Comparison of ENCODE assay signal across 21 cellular contexts in genomic region chr6:46749731-46750130, GRCh38. TPM values are rescaled to one million over a fixed set of nuclear protein-coding genes. Genes with fewer than 3 reads are reported as not detected.
DNase-seq lines count a peak whose midpoint lies in the region; TF ChIP-seq lines count a peak whose summit lies in the region.
"Had no signal": no experiment of that assay in that cellular context is flagged by ENCODE, and none has a peak within 500 bp of the region (broad histone marks: within the 10 kb centered on the region; RNA-seq: fewer than 3 reads in every experiment).

No MANE protein-coding gene starts in this region.

- H3K4me3 Mint-ChIP-seq in progenitor cell of endocrine pancreas (ENCODE audit: low read depth) = no peak overlapping the region
- H3K4me3 Mint-ChIP-seq: CD14-positive monocyte, HFFc6 had no signal

- H3K27me3 ChIP-seq in H7 (ENCODE audit: control insufficient read depth, insufficient read depth, low read length) = peaks cover 3% of the 10 kb centered on the region; the same call in 1 of the 2 replicates
- no peaks in the 10 kb centered on the region for H3K27me3 ChIP-seq in HUES64 (ENCODE audit: insufficient read depth, low read length)
- H3K27me3 ChIP-seq in esophagus muscularis mucosa = no peaks in the 10 kb centered on the region
- H3K27me3 ChIP-seq in mesendoderm (ENCODE audit: insufficient read depth, low read length, poor library complexity) = no peaks in the 10 kb centered on the region

- no peak overlapping the region for H4K5ac ChIP-seq in mesendoderm (ENCODE audit: low read length)

- H3K9ac ChIP-seq in HUES64 (ENCODE audit: low read depth, low read length) = no peak overlapping the region
- H3K9ac ChIP-seq in mesendoderm (ENCODE audit: low read length) = no peak overlapping the region

- peak overlapping the region; percentile 72; the same call in 1 of the 2 replicates for H3K27ac ChIP-seq in HUES64 (ENCODE audit: low read depth, low read length)
- no peak overlapping the region for H3K27ac ChIP-seq in esophagus muscularis mucosa (replicated peaks in 1 of 4)
- no peak overlapping the region for H3K27ac ChIP-seq in mesendoderm (ENCODE audit: low read depth, low read length)
- H3K27ac ChIP-seq: SK-N-MC had no signal

- H3K4me3 ChIP-seq in H7 (ENCODE audit: insufficient read depth, low read depth, low read length) = no peak overlapping the region
- H3K4me3 ChIP-seq in HUES64 (ENCODE audit: low read length) = no peak overlapping the region
- no peak overlapping the region for H3K4me3 ChIP-seq in esophagus muscularis mucosa
- H3K4me3 ChIP-seq in mesendoderm (ENCODE audit: low read length) = no peak overlapping the region
- H3K4me3 ChIP-seq: SK-N-MC had no signal

- H3K79me1 ChIP-seq in mesendoderm (ENCODE audit: low read length) = no peaks in the 10 kb centered on the region

- intact Hi-C loops in esophagus muscularis mucosa (cut with DNase I) = no loop called here

- no peaks in the 10 kb centered on the region for H3K79me2 ChIP-seq in mesendoderm (ENCODE audit: control insufficient read depth, insufficient read depth, low read length)

- no peaks in the 10 kb centered on the region for H3K4me1 Mint-ChIP-seq in progenitor cell of endocrine pancreas (ENCODE audit: low read depth)

- 34% methylated on average over 5 of the region's 5 CpGs for WGBS in HUES64
- WGBS in esophagus muscularis mucosa = 81% methylated on average over 5 of the region's 5 CpGs
- no CpG with 5 or more reads among the region's 5 CpGs for WGBS in mesendoderm (ENCODE audit: extremely low coverage, insufficient coverage, low lambda C conversion rate)

- H3K36me3 ChIP-seq in H7 (replicated peaks; ENCODE audit: control insufficient read depth, insufficient read depth, low read length) = no peaks in the 10 kb centered on the region
- no peaks in the 10 kb centered on the region for H3K36me3 ChIP-seq in HUES64 (ENCODE audit: insufficient read depth, low read length)
- no peaks in the 10 kb centered on the region for H3K36me3 ChIP-seq in esophagus muscularis mucosa
- H3K36me3 ChIP-seq in mesendoderm (ENCODE audit: control insufficient read depth, insufficient read depth, low read length) = no peaks in the 10 kb centered on the region

- no peak for TF ChIP-seq POLR2A in esophagus muscularis mucosa (IDR thresholded peaks at IDR 0.05; ENCODE audit: low read depth)

- H3K36me3 Mint-ChIP-seq in progenitor cell of endocrine pancreas (ENCODE audit: insufficient read depth) = no peaks in the 10 kb centered on the region
- H3K36me3 Mint-ChIP-seq: CD14-positive monocyte had no signal

- no peak overlapping the region for H3K23ac ChIP-seq in mesendoderm (ENCODE audit: low read length)

- no peak overlapping the region for H3K4me2 ChIP-seq in mesendoderm (ENCODE audit: low read length)

- DNase-seq in H7 (peak; percentile 45), esophagus muscularis mucosa (ENCODE audit: extremely low spot score) (peak; percentile 39), mesendoderm (peak; percentile 34), GDM1 (lab: John Stamatoyannopoulos, UW) (no peak), AML-193 (lab: John Stamatoyannopoulos, UW) (no peak), progenitor cell of endocrine pancreas (ENCODE audit: low spot score, unreplicated experiment) (no peak)
- DNase-seq: ACHN, DND-41, GOT3, HFFc6, IMR-90, NCI-H187, NCI-H2107, NCI-H345, NCI-H524 treated with DMSO at 0.1 percent for 48 hours, OCI-M1, Right ventricle myocardium superior had no signal

- H2BK15ac ChIP-seq in mesendoderm (replicated peaks; ENCODE audit: low read depth) = no peak overlapping the region

- H3K4ac ChIP-seq in mesendoderm (ENCODE audit: low read depth, low read length) = no peak overlapping the region

- H2AK5ac ChIP-seq in mesendoderm (ENCODE audit: low read length) = no peak overlapping the region

- no peaks in the 10 kb centered on the region for H3K9me3 ChIP-seq in HUES64 (ENCODE audit: insufficient read depth, low read depth, low read length)
- H3K9me3 ChIP-seq in esophagus muscularis mucosa = no peaks in the 10 kb centered on the region

- TF ChIP-seq CTCF in esophagus muscularis mucosa (IDR thresholded peaks at IDR 0.05) = no peak
- TF ChIP-seq CTCF in progenitor cell of endocrine pancreas (IDR thresholded peaks at IDR 0.05; ENCODE audit: unreplicated experiment) = no peak

- peaks cover 16% of the 10 kb centered on the region for H3K27me3 Mint-ChIP-seq in progenitor cell of endocrine pancreas

- no peak overlapping the region for H3K27ac Mint-ChIP-seq in progenitor cell of endocrine pancreas
- H3K27ac Mint-ChIP-seq: HFFc6 had no signal

- H2BK5ac ChIP-seq in mesendoderm (ENCODE audit: low read length) = no peak overlapping the region

- H3K18ac ChIP-seq in mesendoderm (ENCODE audit: low read length) = no peak overlapping the region

- H3K4me1 ChIP-seq in HUES64 (ENCODE audit: insufficient read depth, low read length) (peaks cover 13% of the 10 kb centered on the region), esophagus muscularis mucosa (no peaks in the 10 kb centered on the region), mesendoderm (ENCODE audit: control insufficient read depth, low read depth, low read length) (no peaks in the 10 kb centered on the region)

- no peaks in the 10 kb centered on the region for H3K9me3 Mint-ChIP-seq in progenitor cell of endocrine pancreas (ENCODE audit: low read depth)

- no peak overlapping the region for H2BK120ac ChIP-seq in mesendoderm (ENCODE audit: low read depth, low read length)

- H4K8ac ChIP-seq in mesendoderm (ENCODE audit: low read depth, low read length) = no peak overlapping the region

- TF ChIP-seq EP300 in esophagus muscularis mucosa (IDR thresholded peaks at IDR 0.05) = no peak

- no peak overlapping the region for H3K56ac ChIP-seq in mesendoderm (ENCODE audit: low read length)

RNA-seq across cellular contexts. Expression of gene ANKRD66, which starts 3.0 kb away (rescaled TPM):
- not detected in 2 replicates for total RNA-seq in H7 (2014; rRNA removed; shearing (Covaris generic))
- not detected for polyA plus RNA-seq in HUES64 (2013, experiment 1 of 2)
- not detected for polyA plus RNA-seq in HUES64 (2013, experiment 2 of 2)
- total RNA-seq in esophagus muscularis mucosa (not detected), progenitor cell of endocrine pancreas (not detected in 2 replicates)
- polyA plus RNA-seq in mesendoderm (2013, experiment 1 of 2) = not detected
- polyA plus RNA-seq in mesendoderm (2013, experiment 2 of 2) = not detected
- total RNA-seq: HFFc6, IMR-90, M059J, Right ventricle myocardium superior had no signal
- polyA plus RNA-seq: CD14-positive monocyte, IMR-90 had no signal

RNA-seq across cellular contexts. Expression of gene PLA2G7, which starts 14.6 kb away (rescaled TPM):
- 0.17 and 0.26 TPM in 2 replicates for total RNA-seq in H7 (2014; rRNA removed; shearing (Covaris generic))
- 1.2 TPM for polyA plus RNA-seq in HUES64 (2013, experiment 1 of 2)
- polyA plus RNA-seq in HUES64 (2013, experiment 2 of 2) = 2.4 TPM
- total RNA-seq in esophagus muscularis mucosa = under 1 TPM in 2 of 4 donors, not detected in 2; 0.26 to 0.29 TPM
- polyA plus RNA-seq in mesendoderm (2013, experiment 1 of 2) = 1.1 TPM
- 1.1 TPM for polyA plus RNA-seq in mesendoderm (2013, experiment 2 of 2)
- 0.29 and 0.93 TPM in 2 replicates for total RNA-seq in progenitor cell of endocrine pancreas
- total RNA-seq: HFFc6, IMR-90 had no signal
- polyA plus RNA-seq: IMR-90 had no signal

RNA-seq across cellular contexts. Expression of gene MEP1A, which starts 43.5 kb away (rescaled TPM):
- not detected in 2 replicates for total RNA-seq in H7 (2014; rRNA removed; shearing (Covaris generic))
- polyA plus RNA-seq in HUES64 (2013, experiment 1 of 2) = 0.05 TPM
- polyA plus RNA-seq in HUES64 (2013, experiment 2 of 2) = not detected
- total RNA-seq in esophagus muscularis mucosa = under 1 TPM in 1 of 4 donors, not detected in 3; 0.17 TPM
- polyA plus RNA-seq in mesendoderm (2013, experiment 1 of 2) = not detected
- not detected for polyA plus RNA-seq in mesendoderm (2013, experiment 2 of 2)
- 2.6 and 4.1 TPM in 2 replicates for total RNA-seq in progenitor cell of endocrine pancreas
- total RNA-seq: HFFc6, IMR-90, M059J, Right ventricle myocardium superior had no signal
- polyA plus RNA-seq: IMR-90 had no signal

Comparison
In these comparisons a context has a peak if more than half of its experiments do, and no peak if none do; other contexts are left out.
1. DNase-seq: peak in H7 (single experiment), esophagus muscularis mucosa (single experiment) and mesendoderm (single experiment); none in GDM1 (single experiment), AML-193 (0 of 2) and progenitor cell of endocrine pancreas (single experiment).